21 cellular contexts compared by ENCODE assay signal in the genomic region with DNA sequence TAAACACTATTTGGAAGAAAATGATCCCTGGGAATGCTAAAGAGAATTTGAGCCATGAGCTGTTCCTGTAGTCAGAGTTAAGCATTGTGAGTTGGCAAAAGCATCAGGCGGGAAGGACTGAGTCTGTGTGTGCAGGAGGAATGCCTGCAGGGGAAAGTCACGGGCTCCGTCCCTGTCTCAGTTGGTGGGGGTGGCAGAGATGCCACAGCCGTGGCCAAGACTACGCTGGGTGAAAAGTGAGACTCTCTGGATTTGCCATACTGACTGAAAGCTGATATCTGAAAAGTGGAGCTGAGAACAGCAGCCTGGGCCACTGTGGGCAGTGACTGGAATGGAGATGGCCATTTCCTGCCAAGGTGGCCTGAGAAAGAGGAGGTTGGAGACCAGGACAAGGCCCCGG. TPM values are rescaled to one million over a fixed set of nuclear protein-coding genes. Genes with fewer than 3 reads are reported as not detected.
"Had no signal": no experiment of that assay in that cellular context is flagged by ENCODE, and none has a peak within 500 bp of the region (broad histone marks: within the 10 kb centered on the region; RNA-seq: fewer than 3 reads in every experiment).

No MANE protein-coding gene starts in this region.

- H3K4me3 Mint-ChIP-seq: activated naive CD4-positive, alpha-beta T cell treated with anti-CD3 and anti-CD28 coated beads, Interleukin-2, amount 10 ng/mL, durations not matched to agents 7 days and 5 days; natural killer cell treated with Interleukin-12 subunit alpha and Interleukin-12 subunit beta and Interleukin-15 and Interleukin-18, amount 100 ng/mL, for 72 hours; WTC11 had no signal

- H3K27ac ChIP-seq: epithelial cell of prostate, heart right ventricle, left lung, ovary, right lobe of liver, thoracic aorta, upper lobe of right lung had no signal

- DNase-seq: activated effector memory CD4-positive, alpha-beta T cell treated with anti-CD3 and anti-CD28 coated beads, Interleukin-2, amount 50 U/mL, for 16 hours; activated naive CD4-positive, alpha-beta T cell treated with anti-CD3 and anti-CD28 coated beads, Interleukin-2, amount 10 ng/mL, durations not matched to agents 7 days and 5 days; activated T-cell treated with anti-CD3 and anti-CD28 coated beads for 4 hours; amygdala; cerebellar nuclear complex; cortex of kidney; heart right ventricle; kidney; left lung; ovary; right lobe of liver; stimulated activated CD4-positive, alpha-beta T cell treated with anti-CD3 and anti-CD28 coated beads, Interleukin-2, amount 100 ng/mL, for 24 hours; stimulated activated naive CD4-positive, alpha-beta T cell; T1000; upper lobe of right lung had no signal

- H3K9me3 ChIP-seq: heart right ventricle, left lung, ovary, right lobe of liver, thoracic aorta, upper lobe of right lung had no signal

- H3K4me1 ChIP-seq: right lobe of liver, upper lobe of right lung had no signal

- H3K27ac Mint-ChIP-seq: activated naive CD4-positive, alpha-beta T cell treated with anti-CD3 and anti-CD28 coated beads, Interleukin-2, amount 10 ng/mL, durations not matched to agents 7 days and 5 days; natural killer cell treated with Interleukin-12 subunit alpha and Interleukin-12 subunit beta and Interleukin-15 and Interleukin-18, amount 100 ng/mL, for 72 hours; WTC11 had no signal

- H3K27me3 Mint-ChIP-seq: natural killer cell treated with Interleukin-12 subunit alpha and Interleukin-12 subunit beta and Interleukin-15 and Interleukin-18, amount 100 ng/mL, for 72 hours had no signal

- ATAC-seq: heart right ventricle; left lung; natural killer cell treated with Interleukin-12 subunit alpha and Interleukin-12 subunit beta and Interleukin-15 and Interleukin-18, amount 100 ng/mL, for 72 hours; upper lobe of right lung; WTC11 had no signal

- H3K27me3 ChIP-seq: heart right ventricle, ovary, right lobe of liver, upper lobe of right lung had no signal

- H3K4me3 ChIP-seq: heart right ventricle, left lung, lung, ovary, right lobe of liver, thoracic aorta, upper lobe of right lung had no signal

- H3K36me3 Mint-ChIP-seq: activated naive CD4-positive, alpha-beta T cell treated with anti-CD3 and anti-CD28 coated beads, Interleukin-2, amount 10 ng/mL, durations not matched to agents 7 days and 5 days; natural killer cell treated with Interleukin-12 subunit alpha and Interleukin-12 subunit beta and Interleukin-15 and Interleukin-18, amount 100 ng/mL, for 72 hours; WTC11 had no signal

- H3K36me3 ChIP-seq: ovary, right lobe of liver, thoracic aorta, upper lobe of right lung had no signal

- H3K4me1 Mint-ChIP-seq: activated naive CD4-positive, alpha-beta T cell treated with anti-CD3 and anti-CD28 coated beads, Interleukin-2, amount 10 ng/mL, durations not matched to agents 7 days and 5 days; WTC11 had no signal

- H3K9me3 Mint-ChIP-seq: activated naive CD4-positive, alpha-beta T cell treated with anti-CD3 and anti-CD28 coated beads, Interleukin-2, amount 10 ng/mL, durations not matched to agents 7 days and 5 days; natural killer cell treated with Interleukin-12 subunit alpha and Interleukin-12 subunit beta and Interleukin-15 and Interleukin-18, amount 100 ng/mL, for 72 hours had no signal

RNA-seq across cellular contexts. Expression of a gene that starts 37.1 kb away (rescaled TPM):
- total RNA-seq: fibroblast of villous mesenchyme had no signal
